In the genomic region with DNA sequence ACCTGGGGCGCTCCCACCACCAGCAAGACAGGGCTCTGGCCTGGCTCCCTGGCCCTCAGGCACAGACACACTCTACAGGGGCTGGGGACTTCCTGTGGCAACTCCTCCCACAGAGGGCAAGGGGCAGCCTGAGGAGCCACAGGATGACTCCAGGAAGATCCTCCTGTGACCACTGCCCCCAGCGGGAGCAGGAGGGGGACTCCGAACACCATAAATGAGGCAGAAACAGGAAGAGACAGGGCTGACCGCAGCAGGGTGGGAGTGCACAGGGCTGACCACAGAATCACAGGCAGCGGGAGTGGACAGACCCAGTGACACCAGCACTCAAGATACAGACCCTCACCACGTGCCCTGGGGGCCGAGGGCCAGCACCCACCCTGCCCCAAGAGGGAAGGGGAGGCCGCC, we compare ENCODE assay signal across 9 cellular contexts. TPM values are rescaled to one million over a fixed set of nuclear protein-coding genes. Genes with fewer than 3 reads are reported as not detected.
A peak's percentile ranks its signal among the peaks of the same experiment; 100 is the strongest.
DNase-seq lines count a peak whose midpoint lies in the region; ATAC-seq, FAIRE-seq and TF ChIP-seq lines count a peak whose summit lies in the region.
"Had no signal": no experiment of that assay in that cellular context is flagged by ENCODE, and none has a peak within 500 bp of the region (broad histone marks: within the 10 kb centered on the region; RNA-seq: fewer than 3 reads in every experiment).

No MANE protein-coding gene starts in this region.

- 75 to 81% (median 80%) methylated on average over 8 of the region's 8 CpGs for WGBS in psoas muscle, 3 donors

- intact Hi-C loops in Right ventricle myocardium superior (cut with DNase I) (no loop called here), psoas muscle (cut with DNase I) (no loop called here)

- FAIRE-seq in GM12892 (lab: Jason Lieb, UNC), result peak; percentile 88
- FAIRE-seq in RCC 7860 (lab: Jason Lieb, UNC), result no peak

- in situ Hi-C loops in ACHN (cut with HindIII; ENCODE audit: low pct_ligation_motif_present, low pct_unique_long_range_greater_than_20kb, low sequenced_read_pairs), result no loop called here

- no peak for DNase-seq in GM12892 (ENCODE audit: insufficient read length)
- peak; percentile 68 for DNase-seq in RCC 7860 (ENCODE audit: low spot score)
- DNase-seq in Right ventricle myocardium superior, result no peak
- DNase-seq in psoas muscle, result peak; percentile 42 to 63
- no peak for DNase-seq in ACHN
- DNase-seq in stimulated activated CD4-positive, alpha-beta T cell treated with anti-CD3 and anti-CD28 coated beads, Interleukin-4, amount 100 ng/mL, for 24 hours, result no peak
- DNase-seq in NCI-H510A (lab: John Stamatoyannopoulos, UW), result no peak
- DNase-seq: stimulated activated CD4-positive, alpha-beta T cell treated with anti-CD3 and anti-CD28 coated beads, Interleukin-2, amount 100 ng/mL, for 24 hours had no signal

- no peaks in the 10 kb centered on the region for H3K27me3 ChIP-seq in psoas muscle (ENCODE audit: insufficient read depth in 3 of 3, low read length in 2 of 3)

- H3K4me1 ChIP-seq in psoas muscle, result peaks cover 10% of the 10 kb centered on the region

- ATAC-seq in Right ventricle myocardium superior (ENCODE audit: poor library complexity) (peak; percentile 17), psoas muscle (peak in 1 of 4 donors; percentile 4), GM18519 (IDR thresholded peaks at IDR 0.05; ENCODE audit: low FRiP score, unreplicated experiment) (no peak)

- TF ChIP-seq POLR2A in GM12892 (IDR thresholded peaks at IDR 0.05; ENCODE audit: low read depth, low read length), result no peak; the same call in 1 of the 2 replicates

- peak overlapping the region; percentile 36 for H3K27ac ChIP-seq in psoas muscle

- H3K4me3 ChIP-seq in psoas muscle, result no peak overlapping the region

- TF ChIP-seq CTCF in psoas muscle (IDR thresholded peaks at IDR 0.05), result no peak

- H3K9me3 ChIP-seq in psoas muscle, result no peaks in the 10 kb centered on the region

- H3K36me3 ChIP-seq in psoas muscle (ENCODE audit: insufficient read depth in 1 of 2, low read depth in 1 of 2), result no peaks in the 10 kb centered on the region

RNA-seq across cellular contexts. Expression of a gene that starts 10.8 kb away (rescaled TPM):
- polyA plus RNA-seq in GM12892 (2012; ENCODE audit: missing spikeins), result 48.4 TPM
- 58.0 TPM for total RNA-seq in Right ventricle myocardium superior
- total RNA-seq in psoas muscle, result 10 to 100 TPM; 16.0 to 27.5 (median 18.9) TPM
- 10 to 100 TPM; 16.8 to 19.8 (median 17.5) TPM for polyA plus RNA-seq in psoas muscle

RNA-seq across cellular contexts. Expression of a gene that starts 52.4 kb away (rescaled TPM):
- 24.3 TPM for polyA plus RNA-seq in GM12892 (2012; ENCODE audit: missing spikeins)
- total RNA-seq in Right ventricle myocardium superior (117 TPM), psoas muscle (10 to 100 TPM; 47.3 to 70.7 (median 57.7) TPM)
- polyA plus RNA-seq in psoas muscle, result 10 to 100 TPM; 18.6 to 99.9 (median 57.3) TPM

Comparison
In these comparisons a context has a peak if more than half of its experiments do, and no peak if none do; other contexts are left out.
1. DNase-seq: peak in RCC 7860 (single experiment) and psoas muscle (2 of 2); none in GM12892 (single experiment), Right ventricle myocardium superior (single experiment), ACHN (single experiment), stimulated activated CD4-positive, alpha-beta T cell treated with anti-CD3 and anti-CD28 coated beads, Interleukin-4, amount 100 ng/mL, for 24 hours (single experiment) and NCI-H510A (single experiment).